ENCODE assay signal across 25 cellular contexts in genomic region chr7:44695756-44696155, GRCh38.
"Had no signal": no experiment of that assay in that cellular context is flagged by ENCODE, and none has a peak within 500 bp of the region (broad histone marks: within the 10 kb centered on the region; RNA-seq: fewer than 3 reads in every experiment).

No MANE protein-coding gene starts in this region.

- H3K27me3 Mint-ChIP-seq: activated naive CD8-positive, alpha-beta T cell treated with anti-CD3 and anti-CD28 coated beads for 36 hours; dendritic cell treated with granulocyte-macrophage colony-stimulating factor and Interleukin-4, amounts not matched to agents 40 ng/mL and 50 ng/mL, for 4 days; naive thymus-derived CD4-positive, alpha-beta T cell; stimulated activated naive CD8-positive, alpha-beta T cell treated with anti-CD3 and anti-CD28 coated beads, Interleukin-15, amount 100 ng/mL, for 72 hours had no signal

- H3K4me1 ChIP-seq: transverse colon, vagina had no signal

- DNase-seq: activated CD4-positive, alpha-beta T cell treated with anti-CD3 and anti-CD28 coated beads, Interleukin-2, amount 50 U/mL, for 1 hour; activated CD4-positive, CD25-positive, alpha-beta regulatory T cell treated with anti-CD3 and anti-CD28 coated beads, Interleukin-2, amount 50 U/mL, for 72 hours; activated CD8-positive, alpha-beta memory T cell treated with anti-CD3 and anti-CD28 coated beads for 24 hours; activated CD8-positive, alpha-beta memory T cell treated with anti-CD3 and anti-CD28 coated beads, Interleukin-2, amount 50 U/mL, for 4 hours; activated naive CD4-positive, alpha-beta T cell treated with Interleukin-2 at 50 U/mL for 16 hours; activated naive CD8-positive, alpha-beta T cell treated with anti-CD3 and anti-CD28 coated beads for 36 hours; activated T-cell treated with anti-CD3 and anti-CD28 coated beads, Interleukin-2, amount 50 U/mL, for 4 hours; amygdala; effector CD8-positive, alpha-beta T cell; erythroblast; foreskin fibroblast; immature natural killer cell; naive thymus-derived CD4-positive, alpha-beta T cell; psoas muscle; stimulated activated CD4-positive, alpha-beta T cell treated with anti-CD3 and anti-CD28 coated beads, Interleukin-12 subunit alpha, Interleukin-12 subunit beta, amount 100 ng/mL, for 4 hours; stimulated activated naive CD8-positive, alpha-beta T cell treated with anti-CD3 and anti-CD28 coated beads, Interleukin-15, amount 100 ng/mL, for 72 hours; transverse colon; WERI-Rb-1 had no signal

- H3K27me3 ChIP-seq: cardiac muscle cell, right atrium auricular region, suprapubic skin, transverse colon, vagina had no signal

- H3K27ac Mint-ChIP-seq: activated naive CD8-positive, alpha-beta T cell treated with anti-CD3 and anti-CD28 coated beads for 36 hours; dendritic cell treated with granulocyte-macrophage colony-stimulating factor and Interleukin-4, amounts not matched to agents 40 ng/mL and 50 ng/mL, for 4 days; stimulated activated naive CD8-positive, alpha-beta T cell treated with anti-CD3 and anti-CD28 coated beads, Interleukin-15, amount 100 ng/mL, for 72 hours; T-helper 2 cell treated with Interferon-gamma antibody and Interleukin-4, amounts not matched to agents 5 μg/mL and 100 μg/mL, for 36 hours had no signal

- H3K4me3 ChIP-seq: cardiac muscle cell, psoas muscle, right atrium auricular region, suprapubic skin, transverse colon, vagina had no signal

- H3K4me1 Mint-ChIP-seq: activated naive CD8-positive, alpha-beta T cell treated with anti-CD3 and anti-CD28 coated beads for 36 hours; immature natural killer cell; stimulated activated naive CD8-positive, alpha-beta T cell treated with anti-CD3 and anti-CD28 coated beads, Interleukin-15, amount 100 ng/mL, for 72 hours had no signal

- H3K9me3 ChIP-seq: psoas muscle, right atrium auricular region, suprapubic skin, transverse colon, vagina had no signal

- H3K9me3 Mint-ChIP-seq: activated T-cell treated with anti-CD3 and anti-CD28 coated beads, Interleukin-2, amount 50 U/mL, for 4 hours; dendritic cell treated with granulocyte-macrophage colony-stimulating factor and Interleukin-4, amounts not matched to agents 40 ng/mL and 50 ng/mL, for 4 days; immature natural killer cell; stimulated activated naive CD8-positive, alpha-beta T cell treated with anti-CD3 and anti-CD28 coated beads, Interleukin-15, amount 100 ng/mL, for 72 hours had no signal

- H3K27ac ChIP-seq: cardiac muscle cell, suprapubic skin, transverse colon, vagina, WERI-Rb-1 had no signal

- ATAC-seq: activated T-cell treated with anti-CD3 and anti-CD28 coated beads, Interleukin-2, amount 50 U/mL, for 4 hours; left lobe of liver; naive thymus-derived CD4-positive, alpha-beta T cell; psoas muscle; stimulated activated naive CD8-positive, alpha-beta T cell treated with anti-CD3 and anti-CD28 coated beads, Interleukin-15, amount 100 ng/mL, for 72 hours had no signal

- H3K4me3 Mint-ChIP-seq: activated naive CD8-positive, alpha-beta T cell treated with anti-CD3 and anti-CD28 coated beads for 36 hours; activated T-cell treated with anti-CD3 and anti-CD28 coated beads, Interleukin-2, amount 50 U/mL, for 4 hours; dendritic cell treated with granulocyte-macrophage colony-stimulating factor and Interleukin-4, amounts not matched to agents 40 ng/mL and 50 ng/mL, for 4 days; immature natural killer cell; naive thymus-derived CD4-positive, alpha-beta T cell; stimulated activated naive CD8-positive, alpha-beta T cell treated with anti-CD3 and anti-CD28 coated beads, Interleukin-15, amount 100 ng/mL, for 72 hours; T-helper 2 cell treated with Interferon-gamma antibody and Interleukin-4, amounts not matched to agents 5 μg/mL and 100 μg/mL, for 36 hours had no signal
